In the genomic region with DNA sequence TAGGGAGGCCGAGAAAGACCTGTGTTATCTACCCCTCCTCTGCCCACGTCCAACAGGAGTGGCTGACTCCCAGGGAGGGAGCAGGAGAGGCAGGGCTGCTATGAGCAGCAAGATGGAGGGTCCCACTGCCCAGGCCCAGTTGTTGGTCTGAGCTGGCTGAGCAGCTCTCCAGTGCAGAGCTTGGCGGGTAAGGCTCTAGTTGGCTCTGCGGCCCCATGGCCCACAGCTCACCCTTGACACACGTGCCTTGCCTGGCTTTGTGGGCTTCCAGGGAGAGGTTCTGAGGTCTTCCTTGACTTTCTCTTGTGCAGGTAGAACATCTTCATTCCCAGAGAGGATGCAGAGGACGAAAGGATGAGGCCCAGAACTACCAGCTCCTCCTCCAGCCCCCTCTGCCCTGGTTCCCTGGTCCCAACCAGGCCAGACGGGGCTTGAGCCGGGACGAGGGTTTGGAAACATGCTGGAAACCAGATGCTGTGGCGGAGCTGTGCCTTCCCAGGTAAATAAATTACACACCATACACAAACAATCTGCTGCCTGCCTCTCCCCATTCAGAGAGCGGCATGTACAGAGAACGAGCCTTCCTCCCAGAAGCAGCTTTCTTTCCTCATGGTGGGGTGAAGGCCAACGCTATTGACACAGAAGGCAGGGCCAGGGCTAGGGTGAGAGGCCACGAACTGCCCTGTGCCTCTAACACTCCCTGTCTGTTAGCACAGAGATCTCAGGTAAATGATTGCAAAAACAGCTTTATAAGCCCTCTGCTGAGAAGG, we compare ENCODE assay signal across 18 cellular contexts. TPM values are rescaled to one million over a fixed set of nuclear protein-coding genes. Genes with fewer than 3 reads are reported as not detected.
DNase-seq lines count a peak whose midpoint lies in the region; ATAC-seq, FAIRE-seq and TF ChIP-seq lines count a peak whose summit lies in the region.
"Had no signal": no experiment of that assay in that cellular context is flagged by ENCODE, and none has a peak within 500 bp of the region (broad histone marks: within the 10 kb centered on the region; RNA-seq: fewer than 3 reads in every experiment).

No MANE protein-coding gene starts in this region.

- intact Hi-C loops in mucosa of descending colon (cut with DNase I, micrococcal nuclease): no loop called here
- intact Hi-C loops in transverse colon (cut with DNase I; ENCODE audit: low total_unique reads): no loop called here

- no peak overlapping the region; the same call in 1 of the 2 replicates for H2BK12ac ChIP-seq in H1 (ENCODE audit: low read depth, low read length)

- H3K27me3 ChIP-seq in H1 (replicated peaks in 1 of 4; ENCODE audit: control insufficient read depth in 3 of 4, extremely low read depth in 1 of 4, insufficient read depth in 3 of 4, low read length in 3 of 4): no peaks in the 10 kb centered on the region; a peak in 1 of 7 replicates
- H3K27me3 ChIP-seq in transverse colon: no peaks in the 10 kb centered on the region

- H3K36me3 ChIP-seq in H1 (ENCODE audit: control insufficient read depth in 2 of 4, insufficient read depth in 4 of 4, low read length in 3 of 4): no peaks in the 10 kb centered on the region
- H3K36me3 ChIP-seq in mucosa of descending colon (ENCODE audit: low read depth): no peaks in the 10 kb centered on the region
- no peaks in the 10 kb centered on the region for H3K36me3 ChIP-seq in transverse colon

- no peak overlapping the region; the same call in 1 of the 2 replicates for H4K8ac ChIP-seq in H1 (ENCODE audit: extremely low read depth, insufficient read depth, low read length)

- no peaks in the 10 kb centered on the region for H3K23me2 ChIP-seq in H1 (ENCODE audit: low read depth, low read length)

- CTCF ChIA-PET in H1 (lab: Charles Lee; ENCODE audit: partially characterized antibody): interaction anchor here (0.5 to 1.4 kb wide), 3 partner anchors 9 to 153 kb away, joined by 3 to 4 read pairs (median 3); no protein-coding TSS in a partner anchor

- no peak overlapping the region for H3K23ac ChIP-seq in H1 (ENCODE audit: insufficient read length)

- no peak for TF ChIP-seq RAD21 in H1 (IDR thresholded peaks at IDR 0.05 in 1 of 2, conservative IDR thresholded peaks at IDR 0.05 in 1 of 2; ENCODE audit: low read depth in 2 of 2, low read length in 2 of 2)

- no peak overlapping the region for H3K4me2 ChIP-seq in H1 (ENCODE audit: insufficient read depth in 1 of 2, low read depth in 2 of 2, low read length in 2 of 2)
- H3K4me2 ChIP-seq: SK-N-SH had no signal

- TF ChIP-seq EP300 in H1 (IDR thresholded peaks at IDR 0.05; ENCODE audit: borderline replicate concordance in 1 of 2, low read depth in 2 of 2, low read length in 2 of 2) (no peak), transverse colon (IDR thresholded peaks at IDR 0.05; ENCODE audit: low read depth) (peak; percentile 72)

- H2AK5ac ChIP-seq in H1 (ENCODE audit: low read depth, low read length): no peak overlapping the region

- TF ChIP-seq POLR2A in H1 (IDR thresholded peaks at IDR 0.05; ENCODE audit: control extremely low read depth in 1 of 2, low read depth in 2 of 2, low read length in 2 of 2) (no peak), transverse colon (IDR thresholded peaks at IDR 0.05) (no peak), GM18505 (IDR thresholded peaks at IDR 0.05; ENCODE audit: borderline replicate concordance, extremely low read depth, insufficient read depth, insufficient read length) (no peak)

- no peak overlapping the region for H2BK20ac ChIP-seq in H1 (ENCODE audit: low read length)

- H3K56ac ChIP-seq in H1 (replicated peaks; ENCODE audit: insufficient read length, low read depth, low read length): no peak overlapping the region

- no peak overlapping the region for H3K9ac ChIP-seq in H1 (replicated peaks in 1 of 4; ENCODE audit: extremely low read depth in 1 of 4, low read depth in 3 of 4, low read length in 3 of 4)
- H3K9ac ChIP-seq: SK-N-SH had no signal

- no peak overlapping the region for H3K4ac ChIP-seq in H1 (replicated peaks; ENCODE audit: insufficient read length, low read depth, low read length)

- no peaks in the 10 kb centered on the region for H3K9me3 ChIP-seq in H1 (ENCODE audit: insufficient read depth in 2 of 2, low read depth in 1 of 2, low read length in 1 of 2)
- no peaks in the 10 kb centered on the region for H3K9me3 ChIP-seq in mucosa of descending colon
- no peaks in the 10 kb centered on the region for H3K9me3 ChIP-seq in transverse colon
- H3K9me3 ChIP-seq: SK-N-SH had no signal

- no peak for DNase-seq in H1 (ENCODE audit: low read depth in 1 of 2, low spot score in 2 of 2)
- DNase-seq in mucosa of descending colon: peak; percentile 75 to 81 (median 76)
- peak; percentile 73 for DNase-seq in transverse colon
- DNase-seq: CD8-positive, alpha-beta T cell; NCI-H1436 treated with DMSO at 0.1 percent for 48 hours; NCI-H2081; NCI-H345; NCI-H748 treated with DMSO at 0.1 percent for 48 hours; SK-N-SH had no signal

- H3K79me2 ChIP-seq in H1 (ENCODE audit: control insufficient read depth in 1 of 2, insufficient read depth in 2 of 2, low read length in 2 of 2): no peaks in the 10 kb centered on the region

- no peak overlapping the region for H3K14ac ChIP-seq in H1 (ENCODE audit: insufficient read length)

- H4K20me1 ChIP-seq in H1 (replicated peaks in 1 of 2; ENCODE audit: control insufficient read depth in 1 of 2, insufficient read depth in 2 of 2, low read length in 2 of 2): peaks cover 0 to 1% of the 10 kb centered on the region in 2 experiments

- H3K27ac ChIP-seq in angular gyrus (ENCODE audit: low read depth, low read length) (peak overlapping the region; percentile 88), H1 (ENCODE audit: low read depth, low read length) (no peak overlapping the region), transverse colon (peak overlapping the region; percentile 46 to 85 (median 80))

- peak overlapping the region; percentile 7 for H4K91ac ChIP-seq in H1 (replicated peaks; ENCODE audit: insufficient read length, low read length)

- ATAC-seq in mucosa of descending colon: peak; percentile 95
- no peak for ATAC-seq in GM18505 (IDR thresholded peaks at IDR 0.05; ENCODE audit: unreplicated experiment)
- ATAC-seq in GM19397 (IDR thresholded peaks at IDR 0.05; ENCODE audit: unreplicated experiment): no peak
- no peak for ATAC-seq in GM21528 (IDR thresholded peaks at IDR 0.05; ENCODE audit: low FRiP score, unreplicated experiment)
- ATAC-seq: CD8-positive, alpha-beta T cell; K562 had no signal

- no peak for FAIRE-seq in H1 (lab: Jason Lieb, UNC)
- FAIRE-seq: K562 had no signal

- WGBS in H1 (ENCODE audit: extremely low coverage in 1 of 2, insufficient coverage in 1 of 2, insufficient read length in 1 of 2, insufficient replicate concordance in 2 of 2, low coverage in 1 of 2, low lambda C conversion rate in 2 of 2, missing lambda C conversion rate in 1 of 2), 2 experiments: 92% methylated on average over 10 of the region's 14 CpGs; no CpG with 5 or more reads in 1 of the 2 experiments
- WGBS in transverse colon (ENCODE audit: low coverage in 1 of 2), 2 donors: 57 to 80% methylated on average over 1 to 14 of the region's 14 CpGs

- no peak overlapping the region for H4K5ac ChIP-seq in H1 (ENCODE audit: insufficient read length, low read depth, low read length)

- H3K4me3 ChIP-seq in H1 (ENCODE audit: extremely low read depth in 1 of 4, insufficient read depth in 2 of 4, low read depth in 3 of 4, low read length in 4 of 4): no peak overlapping the region
- no peak overlapping the region for H3K4me3 ChIP-seq in mucosa of descending colon
- no peak overlapping the region for H3K4me3 ChIP-seq in transverse colon
- H3K4me3 ChIP-seq: K562 had no signal

- no peaks in the 10 kb centered on the region for H3K79me1 ChIP-seq in H1 (ENCODE audit: low read depth, low read length)

- H2BK5ac ChIP-seq in H1 (ENCODE audit: low read depth, low read length): no peak overlapping the region

- no peak overlapping the region for H2AFZ ChIP-seq in H1 (ENCODE audit: low read length)

- H2BK120ac ChIP-seq in H1 (replicated peaks; ENCODE audit: low read depth, low read length): no peak overlapping the region

- H3K18ac ChIP-seq in H1 (ENCODE audit: extremely low read depth, low read length): no peak overlapping the region; the same call in 1 of the 2 replicates

- peaks cover 0 to 4% (median 1%) of the 10 kb centered on the region in 4 experiments; a peak in 5 of 7 replicates for H3K4me1 ChIP-seq in H1 (replicated peaks in 1 of 4; ENCODE audit: control insufficient read depth in 3 of 4, insufficient read depth in 4 of 4, low read length in 3 of 4)
- H3K4me1 ChIP-seq in mucosa of descending colon (ENCODE audit: low read depth): peaks cover 31% of the 10 kb centered on the region
- H3K4me1 ChIP-seq in transverse colon: peaks cover 3 to 27% (median 26%) of the 10 kb centered on the region in 4 donors

- TF ChIP-seq CTCF in H1 (IDR thresholded peaks at IDR 0.05; ENCODE audit: control extremely low read depth in 1 of 3, insufficient read depth in 1 of 3, low read depth in 1 of 3, low read length in 3 of 3) (no peak), mucosa of descending colon (IDR thresholded peaks at IDR 0.05) (no peak), transverse colon (IDR thresholded peaks at IDR 0.05) (no peak)

- in situ Hi-C loops in transverse colon (cut with MboI; ENCODE audit: low pct_ligation_motif_present in 1 of 4, low pct_unique_long_range_greater_than_20kb in 1 of 4, low sequenced_read_pairs in 3 of 4): no loop called here

- POLR2A ChIA-PET in H1 (lab: Charles Lee; ENCODE audit: partially characterized antibody): no interaction called here

- no peak overlapping the region for H2BK15ac ChIP-seq in H1 (ENCODE audit: low read length)

TF ChIP-seq in H1, 55 proteins besides CTCF, POLR2A, EP300 and RAD21 (continues in another document):
- TF ChIP-seq CBX5 (IDR thresholded peaks at IDR 0.05; ENCODE audit: low read depth, low read length): no peak
- TF ChIP-seq HDAC6 (IDR thresholded peaks at IDR 0.05; ENCODE audit: low read depth, low read length): no peak
- no peak for TF ChIP-seq RBBP5 (IDR thresholded peaks at IDR 0.05; ENCODE audit: borderline replicate concordance, low read depth, low read length)
- TF ChIP-seq SRF (IDR thresholded peaks at IDR 0.05; ENCODE audit: low read depth, low read length): no peak
- TF ChIP-seq SIX5 (IDR thresholded peaks at IDR 0.05; ENCODE audit: low read depth, low read length): no peak
- no peak for TF ChIP-seq FOSL1 (IDR thresholded peaks at IDR 0.05; ENCODE audit: insufficient read depth, low read depth, low read length)
- no peak for TF ChIP-seq TAF1 (IDR thresholded peaks at IDR 0.05; ENCODE audit: low read depth, low read length)

RNA-seq across cellular contexts. Expression of a gene that starts 48.1 kb away (rescaled TPM):
- total RNA-seq in H1 (2021; fragmentation: NEBNext Ultra II Directional; extraction: Animal tissue kit (Norgen Biotek cat#: 25700)): 0.19 and 0.27 TPM in 2 replicates
- 0.24 and 0.25 TPM in 2 replicates for polyA plus RNA-seq in H1 (2011; rRNA removed)
- polyA plus RNA-seq in H1 (2011; cell fraction: cytosol; rRNA removed): 0.16 TPM
- polyA plus RNA-seq in H1 (2011; cell fraction: nucleus; rRNA removed): 0.39 TPM
- polyA plus RNA-seq in H1 (2012, experiment 1 of 2): 0.08 to 0.35 TPM (median 0.18 TPM) in 4 replicates
- polyA plus RNA-seq in H1 (2012, experiment 2 of 2): 0.04 TPM
- polyA plus RNA-seq in H1 (2013, experiment 1 of 2): 0.10 TPM
- 0.22 TPM for polyA plus RNA-seq in H1 (2013, experiment 2 of 2)
- 0.10 and 0.54 TPM in 2 replicates for polyA minus RNA-seq in H1 (2011; rRNA and poly(A)+ RNA removed)
- polyA minus RNA-seq in H1 (2011; cell fraction: cytosol; rRNA and poly(A)+ RNA removed): not detected
- 3.2 TPM for polyA minus RNA-seq in H1 (2011; cell fraction: nucleus; rRNA and poly(A)+ RNA removed)
- total RNA-seq in mucosa of descending colon (1 to 10 TPM; 5.0 to 5.5 (median 5.3) TPM), transverse colon (1 to 10 TPM; 2.9 to 5.8 (median 3.3) TPM)
- total RNA-seq: Daoy, HT-29, K562 had no signal
- polyA plus RNA-seq: AG04450, BJ, K562, SK-N-SH had no signal

Comparison
In these comparisons a context has a peak if more than half of its experiments do, and no peak if none do; other contexts are left out.
1. DNase-seq: peak in mucosa of descending colon (3 of 3) and transverse colon (single experiment); none in H1 (0 of 2).